In the genomic region with DNA sequence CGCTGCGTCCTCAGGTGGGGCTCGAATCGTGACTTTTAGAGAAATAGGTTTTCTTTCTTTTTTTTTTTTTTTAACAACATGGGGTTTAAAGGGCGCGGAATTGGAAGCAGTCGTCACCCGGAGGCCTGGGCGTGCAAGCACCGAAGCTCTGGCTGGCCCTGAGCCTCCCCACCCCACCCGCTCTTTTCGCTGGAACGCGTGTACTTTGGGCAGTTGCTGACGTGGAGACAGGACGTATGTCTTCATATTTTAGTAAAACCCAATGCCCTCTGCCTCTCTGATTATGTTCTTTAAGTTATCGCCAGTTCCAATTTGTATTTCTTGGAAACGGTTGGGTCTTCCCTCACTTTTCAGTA, we compare ENCODE assay signal across 8 cellular contexts. TPM values are rescaled to one million over a fixed set of nuclear protein-coding genes. Genes with fewer than 3 reads are reported as not detected.
DNase-seq lines count a peak whose midpoint lies in the region; ATAC-seq and TF ChIP-seq lines count a peak whose summit lies in the region.

No MANE protein-coding gene starts in this region.

- peak overlapping the region; percentile 95 for H3K27ac Mint-ChIP-seq in dendritic cell treated with granulocyte-macrophage colony-stimulating factor and Interleukin-4, amounts not matched to agents 40 ng/mL and 50 ng/mL, for 4 days

- H3K36me3 ChIP-seq in SJSA1 (peaks cover 13% of the 10 kb centered on the region; the same call in 1 of the 2 replicates), lung (ENCODE audit: control insufficient read depth in 2 of 2, insufficient read depth in 2 of 2, low read length in 2 of 2) (peaks cover 0 to under 1% of the 10 kb centered on the region in 2 donors)

- H3K4me3 Mint-ChIP-seq in dendritic cell treated with granulocyte-macrophage colony-stimulating factor and Interleukin-4, amounts not matched to agents 40 ng/mL and 50 ng/mL, for 4 days, result peak overlapping the region; percentile 89

- peaks cover 18% of the 10 kb centered on the region for H3K4me1 Mint-ChIP-seq in dendritic cell treated with granulocyte-macrophage colony-stimulating factor and Interleukin-4, amounts not matched to agents 40 ng/mL and 50 ng/mL, for 4 days (ENCODE audit: low read depth)

- H3K27me3 ChIP-seq in SJSA1 (replicated peaks) (no peaks in the 10 kb centered on the region), lung (ENCODE audit: control insufficient read depth, insufficient read depth) (no peaks in the 10 kb centered on the region)

- peaks cover 3% of the 10 kb centered on the region for H3K27me3 Mint-ChIP-seq in dendritic cell treated with granulocyte-macrophage colony-stimulating factor and Interleukin-4, amounts not matched to agents 40 ng/mL and 50 ng/mL, for 4 days

- H3K4me3 ChIP-seq in SJSA1, result peak overlapping the region; percentile 65
- H3K4me3 ChIP-seq in lung, result peak overlapping the region; percentile 95

- ATAC-seq in HG03108 (IDR thresholded peaks at IDR 0.05; ENCODE audit: unreplicated experiment) (peak; percentile 3), lung (ENCODE audit: insufficient read depth, low FRiP score) (peak; percentile 39)
- peak; percentile 32 for ATAC-seq in stimulated activated naive CD8-positive, alpha-beta T cell treated with anti-CD3 and anti-CD28 coated beads, Interleukin-15, Interleukin-2, amounts not matched to agents 100 U/mL and 50 U/mL, for 24 hours

- peak overlapping the region; percentile 72 for H3K27ac ChIP-seq in SJSA1
- H3K27ac ChIP-seq in lung (ENCODE audit: low read depth in 1 of 2, low read length in 1 of 2), result peak overlapping the region; percentile 97 to 98

- WGBS in lung, 2 donors, result 1% methylated on average over 17 to 18 of the region's 18 CpGs

- H3K9me3 ChIP-seq in SJSA1 (replicated peaks), result no peaks in the 10 kb centered on the region
- H3K9me3 ChIP-seq in lung (ENCODE audit: control insufficient read depth in 2 of 2, insufficient read depth in 1 of 2, low read length in 1 of 2), result no peaks in the 10 kb centered on the region

- no peak for TF ChIP-seq CTCF in lung (IDR thresholded peaks at IDR 0.05; ENCODE audit: control extremely low read depth, extremely low read depth)

- H3K4me1 ChIP-seq in SJSA1 (replicated peaks), result peaks cover 15% of the 10 kb centered on the region
- peaks cover 3 to 4% of the 10 kb centered on the region in 2 donors for H3K4me1 ChIP-seq in lung (ENCODE audit: control insufficient read depth in 2 of 2, insufficient read depth in 2 of 2, low read length in 2 of 2)

- DNase-seq in stimulated activated CD4-positive, alpha-beta T cell treated with anti-CD3 and anti-CD28 coated beads, Interleukin-12 subunit alpha, Interleukin-12 subunit beta, amount 100 ng/mL, for 24 hours (ENCODE audit: low read depth in 2 of 2), result peak; percentile 16 to 22
- no peak for DNase-seq in stimulated activated CD4-positive, alpha-beta T cell treated with anti-CD3 and anti-CD28 coated beads, Interleukin-12 subunit alpha, Interleukin-12 subunit beta, amount 100 ng/mL, for 4 hours
- DNase-seq in SJSA1 (ENCODE audit: low read depth in 1 of 2, low spot score in 2 of 2), result no peak
- DNase-seq in lung (ENCODE audit: low spot score), result peak; percentile 60
- peak; percentile 59 for DNase-seq in stimulated activated naive CD8-positive, alpha-beta T cell treated with anti-CD3 and anti-CD28 coated beads, Interleukin-15, Interleukin-2, amounts not matched to agents 100 U/mL and 50 U/mL, for 24 hours
- no peak for DNase-seq in UCSD-AML1 (lab: John Stamatoyannopoulos, UW; ENCODE audit: unreplicated experiment)

- H3K9me3 Mint-ChIP-seq in dendritic cell treated with granulocyte-macrophage colony-stimulating factor and Interleukin-4, amounts not matched to agents 40 ng/mL and 50 ng/mL, for 4 days, result no peaks in the 10 kb centered on the region

- intact Hi-C loops in dendritic cell treated with granulocyte-macrophage colony-stimulating factor and Interleukin-4, amounts not matched to agents 40 ng/mL and 50 ng/mL, for 4 days (cut with micrococcal nuclease), result loop anchor here (5.0 kb wide), 1 partner anchor 75 kb away; a partner anchor contains a TSS

- peaks cover 17% of the 10 kb centered on the region for H3K36me3 Mint-ChIP-seq in dendritic cell treated with granulocyte-macrophage colony-stimulating factor and Interleukin-4, amounts not matched to agents 40 ng/mL and 50 ng/mL, for 4 days (ENCODE audit: low read depth)

RNA-seq across cellular contexts. Expression of a gene that starts 0.6 kb away (rescaled TPM):
- total RNA-seq in SJSA1 (2014; rRNA removed; shearing (Covaris generic)), result 4.9 and 18.7 TPM in 2 replicates
- total RNA-seq in lung, result 1 to 10 TPM in 1 of 2 donors, under 1 TPM in 1; 0.48 to 4.3 TPM
- polyA plus RNA-seq in lung, result 1 to 10 TPM; 1.9 to 2.3 TPM

Comparison
In these comparisons a context has a peak if more than half of its experiments do, and no peak if none do; other contexts are left out.
1. DNase-seq: peak in stimulated activated CD4-positive, alpha-beta T cell treated with anti-CD3 and anti-CD28 coated beads, Interleukin-12 subunit alpha, Interleukin-12 subunit beta, amount 100 ng/mL, for 24 hours (2 of 2), lung (single experiment) and stimulated activated naive CD8-positive, alpha-beta T cell treated with anti-CD3 and anti-CD28 coated beads, Interleukin-15, Interleukin-2, amounts not matched to agents 100 U/mL and 50 U/mL, for 24 hours (single experiment); none in stimulated activated CD4-positive, alpha-beta T cell treated with anti-CD3 and anti-CD28 coated beads, Interleukin-12 subunit alpha, Interleukin-12 subunit beta, amount 100 ng/mL, for 4 hours (single experiment), SJSA1 (0 of 2) and UCSD-AML1 (single experiment).
2. Peak in every context shown above with its lines, with median percentiles within 50 percentile points of each other: ATAC-seq.